Comparison of ENCODE assay signal across 8 cellular contexts in the genomic region with DNA sequence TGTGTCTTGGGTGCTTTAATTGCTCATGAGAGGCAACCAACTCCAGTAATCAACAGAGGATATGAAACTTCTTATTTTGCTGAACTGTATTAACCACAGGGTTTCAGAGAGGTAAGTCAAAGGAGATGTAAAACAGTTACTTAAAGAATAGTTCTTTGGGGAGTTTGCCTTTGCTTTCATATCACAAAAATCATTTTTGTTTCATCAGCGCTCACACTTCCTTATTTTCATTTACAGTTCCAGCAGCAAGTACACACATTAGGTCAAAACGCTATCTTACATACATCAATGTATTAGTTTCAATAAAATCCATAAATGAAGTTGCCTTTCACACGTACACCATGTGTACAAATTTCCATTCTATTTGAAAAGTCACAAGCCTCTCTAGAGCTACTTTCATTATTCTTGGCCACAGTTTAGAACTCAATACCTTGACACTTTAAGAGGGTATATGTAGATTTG. TPM values are rescaled to one million over a fixed set of nuclear protein-coding genes. Genes with fewer than 3 reads are reported as not detected.
DNase-seq lines count a peak whose midpoint lies in the region; ATAC-seq, FAIRE-seq and TF ChIP-seq lines count a peak whose summit lies in the region.

No MANE protein-coding gene starts in this region.

- intact Hi-C loops in endothelial cell of umbilical vein (cut with micrococcal nuclease): no loop called here
- intact Hi-C loops in prostate gland (cut with DNase I): no loop called here
- intact Hi-C loops in Caco-2 (cut with micrococcal nuclease; ENCODE audit: unreplicated experiment): no loop called here

- no peak overlapping the region for H2AFZ ChIP-seq in endothelial cell of umbilical vein (ENCODE audit: low read depth, low read length)

- H4K20me1 ChIP-seq in endothelial cell of umbilical vein (replicated peaks; ENCODE audit: control insufficient read depth, extremely low read depth, insufficient read depth, low read length): no peaks in the 10 kb centered on the region

- H3K79me2 ChIP-seq in endothelial cell of umbilical vein (ENCODE audit: control insufficient read depth, insufficient read depth, low read length): no peaks in the 10 kb centered on the region

- H3K4me3 Mint-ChIP-seq in Caco-2 (ENCODE audit: unreplicated experiment): no peak overlapping the region

- H3K27ac ChIP-seq in endothelial cell of umbilical vein (ENCODE audit: insufficient read depth, low read depth, low read length) (no peak overlapping the region), suprapubic skin (no peak overlapping the region), prostate gland (no peak overlapping the region)

- TF ChIP-seq EP300 in suprapubic skin (IDR thresholded peaks at IDR 0.05): no peak

- TF ChIP-seq CTCF in endothelial cell of umbilical vein (IDR thresholded peaks at IDR 0.05; ENCODE audit: extremely low read depth in 1 of 2, insufficient read depth in 1 of 2, low read depth in 1 of 2, low read length in 2 of 2) (no peak), suprapubic skin (IDR thresholded peaks at IDR 0.05) (no peak), prostate gland (IDR thresholded peaks at IDR 0.05) (no peak), Caco-2 (IDR thresholded peaks at IDR 0.05; ENCODE audit: insufficient read depth in 1 of 2, low read depth in 1 of 2, low read length in 1 of 2, severe bottlenecking in 1 of 2, unreplicated experiment in 1 of 2) (no peak)

- no peak for TF ChIP-seq POLR2A in endothelial cell of umbilical vein (IDR thresholded peaks at IDR 0.05; ENCODE audit: low read depth, low read length)
- TF ChIP-seq POLR2A in suprapubic skin (IDR thresholded peaks at IDR 0.05): no peak
- TF ChIP-seq POLR2A in prostate gland (IDR thresholded peaks at IDR 0.05): no peak

- no peaks in the 10 kb centered on the region for H3K36me3 Mint-ChIP-seq in Caco-2 (ENCODE audit: insufficient read depth, unreplicated experiment)

- H3K4me1 ChIP-seq in endothelial cell of umbilical vein (ENCODE audit: control insufficient read depth, extremely low read depth, insufficient read depth, low read length) (peaks cover 14% of the 10 kb centered on the region), suprapubic skin (no peaks in the 10 kb centered on the region), prostate gland (replicated peaks) (no peaks in the 10 kb centered on the region), Caco-2 (no peaks in the 10 kb centered on the region)

- no peaks in the 10 kb centered on the region for H3K9me1 ChIP-seq in endothelial cell of umbilical vein (replicated peaks; ENCODE audit: control insufficient read depth, extremely low read depth, insufficient read depth, low read length)

- 74% methylated on average over 3 of the region's 3 CpGs for WGBS in suprapubic skin
- WGBS in prostate gland: 86% methylated on average over 3 of the region's 3 CpGs

- no peak for DNase-seq in endothelial cell of umbilical vein (ENCODE audit: low read depth, low spot score)
- DNase-seq in suprapubic skin (ENCODE audit: low spot score in 2 of 2): no peak
- DNase-seq in prostate gland (ENCODE audit: low spot score): no peak
- DNase-seq in hypothalamus (lab: John Stamatoyannopoulos, UW): no peak
- DNase-seq in Caco-2: no peak

- H3K27me3 Mint-ChIP-seq in Caco-2 (ENCODE audit: insufficient read depth, unreplicated experiment): no peaks in the 10 kb centered on the region

- ATAC-seq in GM18498 (IDR thresholded peaks at IDR 0.05; ENCODE audit: unreplicated experiment) (peak; percentile 97), GM21515 (IDR thresholded peaks at IDR 0.05; ENCODE audit: unreplicated experiment) (peak; percentile 95), HG03558 (IDR thresholded peaks at IDR 0.05; ENCODE audit: extremely low read depth, unreplicated experiment) (peak; percentile 94)

- POLR2A ChIA-PET in endothelial cell of umbilical vein (lab: Charles Lee): no interaction called here
- POLR2A ChIA-PET in Caco-2 (lab: Charles Lee): no interaction called here

- dilution Hi-C loops in endothelial cell of umbilical vein (cut with MboI; ENCODE audit: extremely low pct_ligation_motif_present, low sequenced_read_pairs): no loop called here

- no peaks in the 10 kb centered on the region for H3K9me3 Mint-ChIP-seq in Caco-2 (ENCODE audit: unreplicated experiment)

- H3K9ac ChIP-seq in endothelial cell of umbilical vein (replicated peaks; ENCODE audit: extremely low read depth, insufficient read depth, low read length): no peak overlapping the region

- no peaks in the 10 kb centered on the region for H3K4me1 Mint-ChIP-seq in Caco-2 (ENCODE audit: low read depth, unreplicated experiment)

- no peaks in the 10 kb centered on the region for H3K36me3 ChIP-seq in endothelial cell of umbilical vein (ENCODE audit: control insufficient read depth in 2 of 2, extremely low read depth in 1 of 2, insufficient read depth in 2 of 2, low read length in 2 of 2)
- no peaks in the 10 kb centered on the region for H3K36me3 ChIP-seq in suprapubic skin
- H3K36me3 ChIP-seq in prostate gland: no peaks in the 10 kb centered on the region
- H3K36me3 ChIP-seq in Caco-2 (ENCODE audit: control insufficient read depth, insufficient read depth, low read length): no peaks in the 10 kb centered on the region

- no peaks in the 10 kb centered on the region for H3K9me3 ChIP-seq in endothelial cell of umbilical vein (replicated peaks; ENCODE audit: control insufficient read depth, insufficient read depth, low read length)
- no peaks in the 10 kb centered on the region for H3K9me3 ChIP-seq in suprapubic skin
- H3K9me3 ChIP-seq in prostate gland: no peaks in the 10 kb centered on the region
- H3K9me3 ChIP-seq in Caco-2: no peaks in the 10 kb centered on the region

- H3K4me3 ChIP-seq in endothelial cell of umbilical vein (replicated peaks in 1 of 3; ENCODE audit: insufficient read depth in 1 of 3, low read depth in 1 of 3, low read length in 3 of 3) (no peak overlapping the region), suprapubic skin (no peak overlapping the region), prostate gland (no peak overlapping the region), Caco-2 (ENCODE audit: low read depth, low read length) (no peak overlapping the region)

- H3K27ac Mint-ChIP-seq in Caco-2 (ENCODE audit: unreplicated experiment): no peak overlapping the region

- CTCF ChIA-PET in endothelial cell of umbilical vein (lab: Charles Lee) (no interaction called here), Caco-2 (lab: Charles Lee) (no interaction called here)

- H3K27me3 ChIP-seq in endothelial cell of umbilical vein (ENCODE audit: control insufficient read depth in 2 of 2, insufficient read depth in 2 of 2, low read length in 2 of 2) (no peaks in the 10 kb centered on the region), suprapubic skin (no peaks in the 10 kb centered on the region), prostate gland (replicated peaks; ENCODE audit: insufficient read depth) (no peaks in the 10 kb centered on the region), Caco-2 (replicated peaks; ENCODE audit: control insufficient read depth, insufficient read depth, low read length) (no peaks in the 10 kb centered on the region)

- no peak overlapping the region for H3K4me2 ChIP-seq in endothelial cell of umbilical vein (ENCODE audit: insufficient read depth, low read length)

- FAIRE-seq in endothelial cell of umbilical vein (lab: Jason Lieb, UNC): peak; percentile 69

- BruUV-seq in endothelial cell of umbilical vein (replicated peaks; lab: Mats Ljungman, UMichigan) (no TSS peak), Caco-2 (replicated peaks; lab: Mats Ljungman, UMichigan) (no TSS peak)

TF ChIP-seq in endothelial cell of umbilical vein, 7 proteins besides CTCF, POLR2A, EP300 and RAD21:
- TF ChIP-seq GATA2 (IDR thresholded peaks at IDR 0.05; ENCODE audit: insufficient read depth, insufficient read length, low read depth, low read length) (no peak), FOS (IDR thresholded peaks at IDR 0.05; ENCODE audit: borderline replicate concordance, insufficient read depth, low read length) (no peak), EZH2 (IDR thresholded peaks at IDR 0.05; ENCODE audit: borderline replicate concordance, low read depth, low read length, severe bottlenecking) (no peak), POLR2AphosphoS5 (IDR thresholded peaks at IDR 0.05; ENCODE audit: insufficient read depth, low read depth, low read length) (no peak), JUN (IDR thresholded peaks at IDR 0.05; ENCODE audit: borderline replicate concordance, insufficient read depth, insufficient read length, low read depth) (no peak), MYC (IDR thresholded peaks at IDR 0.05; ENCODE audit: low read depth, low read length) (no peak)
- TF ChIP-seq, protein P1, sequence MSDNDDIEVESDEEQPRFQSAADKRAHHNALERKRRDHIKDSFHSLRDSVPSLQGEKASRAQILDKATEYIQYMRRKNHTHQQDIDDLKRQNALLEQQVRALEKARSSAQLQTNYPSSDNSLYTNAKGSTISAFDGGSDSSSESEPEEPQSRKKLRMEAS (IDR thresholded peaks at IDR 0.05; ENCODE audit: insufficient read depth, insufficient read length): no peak

RNA-seq across cellular contexts. Expression of a gene that starts 50.1 kb away (rescaled TPM):
- total RNA-seq in endothelial cell of umbilical vein (25.0 and 28.3 TPM in 2 replicates), suprapubic skin (1 to 10 TPM in 1 of 4 donors, under 1 TPM in 3; 0.44 to 2.3 (median 0.82) TPM), prostate gland (under 1 TPM; 0.80 to 0.82 TPM), Caco-2 (2022) (0.61 and 0.72 TPM in 2 replicates)
- polyA plus RNA-seq in endothelial cell of umbilical vein: 4.1 and 4.5 TPM in 2 replicates
- 4.5 and 4.6 TPM in 2 replicates for polyA plus RNA-seq in endothelial cell of umbilical vein (2011; cell fraction: cytosol; rRNA removed)
- polyA plus RNA-seq in endothelial cell of umbilical vein (2011; cell fraction: nucleus; rRNA removed): 5.0 and 5.3 TPM in 2 replicates
- polyA plus RNA-seq in endothelial cell of umbilical vein (2012): 3.9 and 5.9 TPM in 2 replicates
- polyA minus RNA-seq in endothelial cell of umbilical vein: 12.1 and 15.3 TPM in 2 replicates
- polyA minus RNA-seq in endothelial cell of umbilical vein (2011; cell fraction: cytosol; rRNA and poly(A)+ RNA removed): not detected
- polyA minus RNA-seq in endothelial cell of umbilical vein (2011; cell fraction: nucleus; rRNA and poly(A)+ RNA removed): 36.4 and 41.7 TPM in 2 replicates
